Comparison of ENCODE assay signal across 16 cellular contexts in the genomic region with DNA sequence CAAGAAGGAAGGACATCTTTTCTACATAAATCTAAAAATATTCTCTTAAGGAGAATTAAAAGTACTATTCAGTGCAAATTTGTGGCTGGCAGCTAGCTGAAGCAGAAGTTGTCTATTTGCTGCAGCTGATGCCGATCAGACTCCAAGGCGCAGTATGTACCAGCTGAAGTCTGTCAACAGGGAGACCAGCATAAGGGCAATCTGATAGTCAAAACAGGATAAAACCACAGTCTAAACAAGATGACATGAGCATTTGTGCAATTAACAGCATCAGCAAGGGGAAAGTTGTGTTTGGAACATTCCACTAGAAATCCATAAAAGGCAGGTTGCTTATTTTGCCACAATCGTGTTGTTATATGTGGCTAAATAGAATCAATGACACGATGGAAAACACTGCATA.
A peak's percentile ranks its signal among the peaks of the same experiment; 100 is the strongest.
DNase-seq lines count a peak whose midpoint lies in the region; ATAC-seq and TF ChIP-seq lines count a peak whose summit lies in the region.
"Had no signal": no experiment of that assay in that cellular context is flagged by ENCODE, and none has a peak within 500 bp of the region (broad histone marks: within the 10 kb centered on the region; RNA-seq: fewer than 3 reads in every experiment).

No MANE protein-coding gene starts in this region.

- POLR2A ChIA-PET in HEK293 (lab: Yijun Ruan, JAX), result no interaction called here

- H3K9me3 ChIP-seq in HEK293 (ENCODE audit: control insufficient read depth, insufficient read depth, low read depth, low read length), result no peaks in the 10 kb centered on the region; the same call in 1 of the 2 replicates
- H3K9me3 ChIP-seq in lower lobe of right lung, result no peaks in the 10 kb centered on the region
- H3K9me3 ChIP-seq: BLaER1 had no signal

- intact Hi-C loops in lower lobe of right lung (cut with DNase I), result no loop called here

- peak; percentile 21 for DNase-seq in Ammon's horn (ENCODE audit: low spot score)
- peak; percentile 16 for DNase-seq in fibroblast of gingiva (ENCODE audit: low read depth)
- no peak for DNase-seq in lower lobe of right lung
- DNase-seq in cerebellar cortex (ENCODE audit: low spot score), result no peak
- DNase-seq: CD4-positive, alpha-beta memory T cell; DMS153; DMS79; GDM1; HCEC 1CT; HFFc6; KBM-7 had no signal

- H3K27ac ChIP-seq in HEK293 (ENCODE audit: extremely low read depth, low read depth, low read length) (no peak overlapping the region), lower lobe of right lung (no peak overlapping the region)
- H3K27ac ChIP-seq: BLaER1 had no signal

- no peak overlapping the region for H3K4me3 ChIP-seq in HEK293 (ENCODE audit: low read depth, low read length)
- no peak overlapping the region for H3K4me3 ChIP-seq in lower lobe of right lung
- H3K4me3 ChIP-seq: BLaER1 had no signal

- ATAC-seq in lower lobe of right lung, result peak; percentile 40 to 43
- ATAC-seq in GM21576 (IDR thresholded peaks at IDR 0.05; ENCODE audit: unreplicated experiment), result no peak
- ATAC-seq in GM21390 (IDR thresholded peaks at IDR 0.05; ENCODE audit: unreplicated experiment), result no peak
- ATAC-seq in HG03097 (IDR thresholded peaks at IDR 0.05; ENCODE audit: low FRiP score, unreplicated experiment), result no peak

- H3K27me3 ChIP-seq in lower lobe of right lung (ENCODE audit: low read depth), result no peaks in the 10 kb centered on the region
- H3K27me3 ChIP-seq: BLaER1 had no signal

- CTCF ChIA-PET in HEK293 (lab: Yijun Ruan, JAX), result no interaction called here

- TF ChIP-seq CTCF in HEK293 (tag by site-specific recombination; IDR thresholded peaks at IDR 0.05) (no peak), lower lobe of right lung (IDR thresholded peaks at IDR 0.05) (no peak)

- no peaks in the 10 kb centered on the region for H3K4me1 ChIP-seq in HEK293 (ENCODE audit: control insufficient read depth, insufficient read depth, low read length)
- no peaks in the 10 kb centered on the region for H3K4me1 ChIP-seq in lower lobe of right lung
- H3K4me1 ChIP-seq: BLaER1 had no signal

- H3K36me3 ChIP-seq in HEK293 (ENCODE audit: control insufficient read depth in 2 of 2, insufficient read depth in 1 of 2, low read length in 2 of 2) (no peaks in the 10 kb centered on the region), lower lobe of right lung (no peaks in the 10 kb centered on the region)
- H3K36me3 ChIP-seq: BLaER1 had no signal

TF ChIP-seq in HEK293, 187 proteins besides CTCF, POLR2A, EP300 and RAD21:
- TF ChIP-seq, protein P1, sequence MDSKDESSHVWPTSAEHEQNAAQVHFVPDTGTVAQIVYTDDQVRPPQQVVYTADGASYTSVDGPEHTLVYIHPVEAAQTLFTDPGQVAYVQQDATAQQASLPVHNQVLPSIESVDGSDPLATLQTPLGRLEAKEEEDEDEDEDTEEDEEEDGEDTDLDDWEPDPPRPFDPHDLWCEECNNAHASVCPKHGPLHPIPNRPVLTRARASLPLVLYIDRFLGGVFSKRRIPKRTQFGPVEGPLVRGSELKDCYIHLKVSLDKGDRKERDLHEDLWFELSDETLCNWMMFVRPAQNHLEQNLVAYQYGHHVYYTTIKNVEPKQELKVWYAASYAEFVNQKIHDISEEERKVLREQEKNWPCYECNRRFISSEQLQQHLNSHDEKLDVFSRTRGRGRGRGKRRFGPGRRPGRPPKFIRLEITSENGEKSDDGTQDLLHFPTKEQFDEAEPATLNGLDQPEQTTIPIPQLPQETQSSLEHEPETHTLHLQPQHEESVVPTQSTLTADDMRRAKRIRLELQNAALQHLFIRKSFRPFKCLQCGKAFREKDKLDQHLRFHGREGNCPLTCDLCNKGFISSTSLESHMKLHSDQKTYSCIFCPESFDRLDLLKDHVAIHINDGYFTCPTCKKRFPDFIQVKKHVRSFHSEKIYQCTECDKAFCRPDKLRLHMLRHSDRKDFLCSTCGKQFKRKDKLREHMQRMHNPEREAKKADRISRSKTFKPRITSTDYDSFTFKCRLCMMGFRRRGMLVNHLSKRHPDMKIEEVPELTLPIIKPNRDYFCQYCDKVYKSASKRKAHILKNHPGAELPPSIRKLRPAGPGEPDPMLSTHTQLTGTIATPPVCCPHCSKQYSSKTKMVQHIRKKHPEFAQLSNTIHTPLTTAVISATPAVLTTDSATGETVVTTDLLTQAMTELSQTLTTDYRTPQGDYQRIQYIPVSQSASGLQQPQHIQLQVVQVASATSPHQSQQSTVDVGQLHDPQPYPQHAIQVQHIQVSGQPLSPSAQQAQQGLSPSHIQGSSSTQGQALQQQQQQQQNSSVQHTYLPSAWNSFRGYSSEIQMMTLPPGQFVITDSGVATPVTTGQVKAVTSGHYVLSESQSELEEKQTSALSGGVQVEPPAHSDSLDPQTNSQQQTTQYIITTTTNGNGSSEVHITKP (tag by site-specific recombination; IDR thresholded peaks at IDR 0.05), result peak; percentile 39; the same call in 1 of the 2 replicates
- TF ChIP-seq HOXD13 (CRISPR knock-in tag; IDR thresholded peaks at IDR 0.05; ENCODE audit: borderline replicate concordance), result no peak

Comparison
In these comparisons a context has a peak if more than half of its experiments do, and no peak if none do; other contexts are left out.
1. DNase-seq: peak in Ammon's horn (single experiment) and fibroblast of gingiva (single experiment); none in lower lobe of right lung (single experiment) and cerebellar cortex (single experiment).
2. ATAC-seq: peak in lower lobe of right lung (2 of 2); none in GM21576 (single experiment), GM21390 (single experiment) and HG03097 (single experiment).